In the genomic region with DNA sequence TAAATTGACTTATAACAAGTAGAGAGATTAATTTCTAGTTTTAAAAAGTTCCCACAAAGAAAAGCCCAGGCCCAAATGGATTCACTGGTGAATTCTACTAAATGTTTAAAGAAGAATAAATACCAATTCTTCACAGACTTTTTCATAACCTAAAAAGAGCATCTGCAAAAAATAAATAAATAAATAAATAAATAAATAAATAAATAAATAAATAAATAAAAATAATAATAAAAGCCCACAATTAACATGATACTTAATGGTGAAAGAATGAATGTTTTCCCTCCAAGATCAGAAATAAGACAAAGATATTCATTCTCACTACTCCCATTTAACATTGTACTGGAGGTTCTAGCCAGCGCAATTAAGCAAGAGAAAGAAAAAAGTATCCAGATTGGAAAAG, we compare ENCODE assay signal across 26 cellular contexts.
"Had no signal": no experiment of that assay in that cellular context is flagged by ENCODE, and none has a peak within 500 bp of the region (broad histone marks: within the 10 kb centered on the region; RNA-seq: fewer than 3 reads in every experiment).

No MANE protein-coding gene starts in this region.

- H3K4me3 ChIP-seq: MG63, PC-9, Peyer's patch, SJSA1, SK-N-MC had no signal

- H2AFZ ChIP-seq: PC-9 had no signal

- H3K36me3 ChIP-seq: MG63, Peyer's patch, SJSA1 had no signal

- ATAC-seq: HepG2 had no signal

- H3K9me3 ChIP-seq: MG63, Peyer's patch, SJSA1 had no signal

- H3K27me3 ChIP-seq: MG63, Peyer's patch, SJSA1 had no signal

- H3K27ac ChIP-seq: PC-9, Peyer's patch, SJSA1, SK-N-MC had no signal

- FAIRE-seq: HepG2 had no signal

- H3K4me2 ChIP-seq: PC-9 had no signal

- H3K4me1 ChIP-seq: Peyer's patch had no signal

- DNase-seq: IMR-90, Karpas-422, KG1, MG63, NCI-H1092, NCI-H1105 treated with DMSO at 0.1 percent for 48 hours, NCI-H1417 treated with DMSO at 0.1 percent for 48 hours, NCI-H146, NCI-H1694 treated with DMSO at 0.1 percent for 48 hours, NCI-H1930, NCI-H2081, NCI-H2107, NCI-H226, NCI-H446, NCI-H510A, NCI-H524 treated with DMSO at 0.1 percent for 48 hours, NCI-H69, NCI-H774, PC-9, Peyer's patch, Right ventricle myocardium superior, RPMI8226, SIG-M5 had no signal
